In the genomic region with DNA sequence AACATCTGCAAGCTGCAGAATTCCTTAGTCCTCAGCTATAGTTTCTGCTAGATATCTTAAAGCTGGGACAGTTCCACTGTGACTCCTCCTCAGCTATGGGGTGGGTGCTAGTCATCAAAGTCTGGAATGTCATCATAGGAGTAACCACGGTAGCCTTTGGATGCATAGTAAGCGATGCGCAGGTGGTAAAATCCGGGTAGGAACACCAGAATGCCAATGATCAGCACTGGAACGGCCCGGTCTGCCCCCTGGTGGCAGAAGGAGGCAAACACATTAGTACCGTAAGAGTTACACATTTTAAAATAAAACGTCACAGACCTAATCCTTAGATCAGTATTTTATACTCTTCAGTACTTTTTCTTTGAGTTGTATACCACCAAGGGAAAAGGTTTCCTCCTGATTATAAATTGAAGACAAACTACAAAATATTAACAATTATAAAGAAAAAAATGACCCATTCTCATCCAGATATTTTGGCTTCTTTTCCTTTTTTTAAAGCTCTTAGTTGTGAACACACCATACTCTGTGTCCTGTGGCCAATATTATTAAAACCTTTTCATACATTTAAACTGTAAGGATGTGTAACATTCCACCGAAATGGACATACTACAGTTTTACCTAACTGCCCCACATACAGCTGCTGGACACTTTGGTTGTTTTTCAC, we compare ENCODE assay signal across 1 cellular context.
TF ChIP-seq lines count a peak whose summit lies in the region.

No MANE protein-coding gene starts in this region.

TF ChIP-seq in HepG2, 621 proteins besides CTCF, POLR2A, EP300 and RAD21 (continued from another document):
- peak; percentile 47; the same call in 1 of the 2 replicates for TF ChIP-seq ARNT2 (CRISPR knock-in tag; IDR thresholded peaks at IDR 0.05; ENCODE audit: low read depth)
- no peak for TF ChIP-seq ZNF224 (CRISPR knock-in tag; IDR thresholded peaks at IDR 0.05)
- TF ChIP-seq, protein P1, sequence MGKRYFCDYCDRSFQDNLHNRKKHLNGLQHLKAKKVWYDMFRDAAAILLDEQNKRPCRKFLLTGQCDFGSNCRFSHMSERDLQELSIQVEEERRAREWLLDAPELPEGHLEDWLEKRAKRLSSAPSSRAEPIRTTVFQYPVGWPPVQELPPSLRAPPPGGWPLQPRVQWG (CRISPR knock-in tag; IDR thresholded peaks at IDR 0.05; ENCODE audit: borderline replicate concordance, low read depth): no peak
- TF ChIP-seq HIVEP1 (CRISPR knock-in tag; IDR thresholded peaks at IDR 0.05): no peak
- no peak for TF ChIP-seq ZNF567 (CRISPR knock-in tag; IDR thresholded peaks at IDR 0.05; ENCODE audit: borderline replicate concordance)
- TF ChIP-seq NCOA1 (CRISPR knock-in tag; IDR thresholded peaks at IDR 0.05): 0 out of 2 replicates have a peak, but pooled peaks have one; percentile 45
- TF ChIP-seq, protein P2, sequence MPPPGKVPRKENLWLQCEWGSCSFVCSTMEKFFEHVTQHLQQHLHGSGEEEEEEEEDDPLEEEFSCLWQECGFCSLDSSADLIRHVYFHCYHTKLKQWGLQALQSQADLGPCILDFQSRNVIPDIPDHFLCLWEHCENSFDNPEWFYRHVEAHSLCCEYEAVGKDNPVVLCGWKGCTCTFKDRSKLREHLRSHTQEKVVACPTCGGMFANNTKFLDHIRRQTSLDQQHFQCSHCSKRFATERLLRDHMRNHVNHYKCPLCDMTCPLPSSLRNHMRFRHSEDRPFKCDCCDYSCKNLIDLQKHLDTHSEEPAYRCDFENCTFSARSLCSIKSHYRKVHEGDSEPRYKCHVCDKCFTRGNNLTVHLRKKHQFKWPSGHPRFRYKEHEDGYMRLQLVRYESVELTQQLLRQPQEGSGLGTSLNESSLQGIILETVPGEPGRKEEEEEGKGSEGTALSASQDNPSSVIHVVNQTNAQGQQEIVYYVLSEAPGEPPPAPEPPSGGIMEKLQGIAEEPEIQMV (CRISPR knock-in tag; IDR thresholded peaks at IDR 0.05; ENCODE audit: low read depth): no peak
- TF ChIP-seq ZNF660 (CRISPR knock-in tag; IDR thresholded peaks at IDR 0.05; ENCODE audit: borderline replicate concordance, low read depth): no peak
- TF ChIP-seq MXI1 (IDR thresholded peaks at IDR 0.05; ENCODE audit: borderline replicate concordance, low read depth, low read length): 0 out of 3 replicates have a peak, but pooled peaks have one; percentile 30
- TF ChIP-seq, protein P3, sequence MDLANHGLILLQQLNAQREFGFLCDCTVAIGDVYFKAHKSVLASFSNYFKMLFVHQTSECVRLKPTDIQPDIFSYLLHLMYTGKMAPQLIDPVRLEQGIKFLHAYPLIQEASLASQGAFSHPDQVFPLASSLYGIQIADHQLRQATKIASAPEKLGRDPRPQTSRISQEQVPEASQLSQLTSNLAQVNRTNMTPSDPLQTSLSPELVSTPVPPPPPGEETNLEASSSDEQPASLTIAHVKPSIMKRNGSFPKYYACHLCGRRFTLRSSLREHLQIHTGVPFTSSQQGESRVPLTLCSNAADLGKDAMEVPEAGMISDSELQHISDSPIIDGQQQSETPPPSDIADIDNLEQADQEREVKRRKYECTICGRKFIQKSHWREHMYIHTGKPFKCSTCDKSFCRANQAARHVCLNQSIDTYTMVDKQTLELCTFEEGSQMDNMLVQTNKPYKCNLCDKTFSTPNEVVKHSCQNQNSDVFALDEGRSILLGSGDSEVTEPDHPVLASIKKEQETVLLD (CRISPR knock-in tag; IDR thresholded peaks at IDR 0.05; ENCODE audit: low read depth): 0 out of 2 replicates have a peak, but pooled peaks have one; percentile 21
- TF ChIP-seq, protein P4, sequence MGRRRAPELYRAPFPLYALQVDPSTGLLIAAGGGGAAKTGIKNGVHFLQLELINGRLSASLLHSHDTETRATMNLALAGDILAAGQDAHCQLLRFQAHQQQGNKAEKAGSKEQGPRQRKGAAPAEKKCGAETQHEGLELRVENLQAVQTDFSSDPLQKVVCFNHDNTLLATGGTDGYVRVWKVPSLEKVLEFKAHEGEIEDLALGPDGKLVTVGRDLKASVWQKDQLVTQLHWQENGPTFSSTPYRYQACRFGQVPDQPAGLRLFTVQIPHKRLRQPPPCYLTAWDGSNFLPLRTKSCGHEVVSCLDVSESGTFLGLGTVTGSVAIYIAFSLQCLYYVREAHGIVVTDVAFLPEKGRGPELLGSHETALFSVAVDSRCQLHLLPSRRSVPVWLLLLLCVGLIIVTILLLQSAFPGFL (CRISPR knock-in tag; IDR thresholded peaks at IDR 0.05): no peak
- TF ChIP-seq ZNF253 (CRISPR knock-in tag; IDR thresholded peaks at IDR 0.05; ENCODE audit: borderline replicate concordance): no peak
- TF ChIP-seq KDM5A (IDR thresholded peaks at IDR 0.05; ENCODE audit: borderline replicate concordance, low read length): no peak
- TF ChIP-seq CEBPG (CRISPR knock-in tag; IDR thresholded peaks at IDR 0.05): no peak
- no peak for TF ChIP-seq KLF11 (CRISPR knock-in tag; IDR thresholded peaks at IDR 0.05)
- TF ChIP-seq KDM3A (CRISPR knock-in tag; IDR thresholded peaks at IDR 0.05; ENCODE audit: low read depth): no peak; the same call in 1 of the 2 replicates
- peak; percentile 53 for TF ChIP-seq FOSL2 (CRISPR knock-in tag; IDR thresholded peaks at IDR 0.05)
- TF ChIP-seq, protein P5, sequence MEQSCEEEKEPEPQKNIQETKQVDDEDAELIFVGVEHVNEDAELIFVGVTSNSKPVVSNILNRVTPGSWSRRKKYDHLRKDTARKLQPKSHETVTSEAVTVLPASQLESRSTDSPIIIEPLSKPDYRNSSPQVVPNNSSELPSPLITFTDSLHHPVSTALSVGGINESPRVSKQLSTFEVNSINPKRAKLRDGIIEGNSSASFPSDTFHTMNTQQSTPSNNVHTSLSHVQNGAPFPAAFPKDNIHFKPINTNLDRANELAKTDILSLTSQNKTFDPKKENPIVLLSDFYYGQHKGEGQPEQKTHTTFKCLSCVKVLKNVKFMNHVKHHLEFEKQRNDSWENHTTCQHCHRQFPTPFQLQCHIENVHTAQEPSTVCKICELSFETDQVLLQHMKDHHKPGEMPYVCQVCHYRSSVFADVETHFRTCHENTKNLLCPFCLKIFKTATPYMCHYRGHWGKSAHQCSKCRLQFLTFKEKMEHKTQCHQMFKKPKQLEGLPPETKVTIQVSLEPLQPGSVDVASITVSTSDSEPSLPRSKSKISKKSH (CRISPR knock-in tag; IDR thresholded peaks at IDR 0.05; ENCODE audit: borderline replicate concordance): no peak
- no peak for TF ChIP-seq NFYB (CRISPR knock-in tag; IDR thresholded peaks at IDR 0.05)
- TF ChIP-seq ZNF207 (IDR thresholded peaks at IDR 0.05; ENCODE audit: borderline replicate concordance): no peak
- no peak for TF ChIP-seq NR2F6 (IDR thresholded peaks at IDR 0.05)
- peak; percentile 21; the same call in 1 of the 2 replicates for TF ChIP-seq NR2F6 (CRISPR knock-in tag; IDR thresholded peaks at IDR 0.05)
